Comparison of ENCODE assay signal across 23 cellular contexts in the genomic region with DNA sequence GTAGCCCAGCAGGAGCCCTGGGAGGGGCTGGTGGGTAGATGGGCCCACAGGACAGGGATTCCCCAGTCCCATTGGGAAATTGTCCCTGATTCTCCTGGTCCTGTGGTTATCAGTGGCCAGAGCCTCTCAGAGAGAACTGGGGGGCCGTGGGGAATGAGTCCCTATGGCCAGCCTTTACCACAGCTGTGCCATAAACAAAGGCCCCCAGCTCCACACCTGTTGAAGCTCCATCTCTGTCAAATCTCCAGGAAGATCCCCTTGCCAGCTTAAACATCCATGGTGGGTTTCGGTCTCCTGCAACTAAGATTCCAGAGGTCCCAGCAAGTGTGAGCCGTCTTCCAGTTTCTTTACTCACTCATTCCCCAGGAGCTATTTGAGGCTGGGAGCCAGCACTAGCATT.
"Had no signal": no experiment of that assay in that cellular context is flagged by ENCODE, and none has a peak within 500 bp of the region (broad histone marks: within the 10 kb centered on the region; RNA-seq: fewer than 3 reads in every experiment).

No MANE protein-coding gene starts in this region.

- H3K9me3 ChIP-seq: colonic mucosa, gastroesophageal sphincter, mucosa of descending colon, prostate gland, sigmoid colon, tibial artery had no signal

- H3K36me3 ChIP-seq: colonic mucosa, esophagus muscularis mucosa, gastroesophageal sphincter, prostate gland, sigmoid colon, stomach, tibial artery had no signal

- H3K9me3 Mint-ChIP-seq: dendritic cell treated with granulocyte-macrophage colony-stimulating factor and Interleukin-4, amounts not matched to agents 40 ng/mL and 50 ng/mL, for 4 days; type B pancreatic cell had no signal

- ATAC-seq: foreskin keratinocyte; gastroesophageal sphincter; natural killer cell treated with Interleukin-12 subunit alpha and Interleukin-12 subunit beta and Interleukin-15 and Interleukin-18, amount 100 ng/mL, for 72 hours had no signal

- H3K4me1 ChIP-seq: colonic mucosa, esophagus muscularis mucosa, foreskin keratinocyte, gastroesophageal sphincter, prostate gland, sigmoid colon, stomach, tibial artery had no signal

- DNase-seq: central memory CD4-positive, alpha-beta T cell; colonic mucosa; effector CD8-positive, alpha-beta T cell; mucosa of descending colon; naive B cell; nucleus accumbens; right cardiac atrium; sigmoid colon; stimulated activated CD4-positive, alpha-beta T cell treated with anti-CD3 and anti-CD28 coated beads, Interleukin-2, amount 100 ng/mL, for 48 hours; stimulated activated naive CD4-positive, alpha-beta T cell treated with Interleukin-2 at 50 U/mL for 16 hours; stomach; tibial artery had no signal

- H3K27ac Mint-ChIP-seq: dendritic cell treated with granulocyte-macrophage colony-stimulating factor and Interleukin-4, amounts not matched to agents 40 ng/mL and 50 ng/mL, for 4 days; memory B cell; mesothelial cell of epicardium; naive B cell; natural killer cell treated with Interleukin-12 subunit alpha and Interleukin-12 subunit beta and Interleukin-15 and Interleukin-18, amount 100 ng/mL, for 72 hours; type B pancreatic cell had no signal

- H3K4me3 ChIP-seq: colonic mucosa, esophagus muscularis mucosa, gastroesophageal sphincter, lung, mucosa of descending colon, prostate gland, sigmoid colon, stomach, tibial artery had no signal

- H3K27me3 Mint-ChIP-seq: dendritic cell treated with granulocyte-macrophage colony-stimulating factor and Interleukin-4, amounts not matched to agents 40 ng/mL and 50 ng/mL, for 4 days; memory B cell; naive B cell; natural killer cell treated with Interleukin-12 subunit alpha and Interleukin-12 subunit beta and Interleukin-15 and Interleukin-18, amount 100 ng/mL, for 72 hours; type B pancreatic cell had no signal

- H3K27me3 ChIP-seq: colonic mucosa, esophagus muscularis mucosa, foreskin keratinocyte, gastroesophageal sphincter, sigmoid colon, stomach, tibial artery had no signal

- H3K4me1 Mint-ChIP-seq: memory B cell, mesothelial cell of epicardium, naive B cell, neural crest cell had no signal

- H3K27ac ChIP-seq: colonic mucosa, esophagus muscularis mucosa, foreskin keratinocyte, gastroesophageal sphincter, prostate gland, sigmoid colon, stomach, tibial artery had no signal

- H3K4me3 Mint-ChIP-seq: dendritic cell treated with granulocyte-macrophage colony-stimulating factor and Interleukin-4, amounts not matched to agents 40 ng/mL and 50 ng/mL, for 4 days; memory B cell; mesothelial cell of epicardium; naive B cell; natural killer cell treated with Interleukin-12 subunit alpha and Interleukin-12 subunit beta and Interleukin-15 and Interleukin-18, amount 100 ng/mL, for 72 hours; neural crest cell; type B pancreatic cell had no signal

- H3K36me3 Mint-ChIP-seq: memory B cell, mesothelial cell of epicardium, naive B cell, type B pancreatic cell had no signal
